In genomic region chr1:156904187-156904959, GRCh38 we compare ENCODE assay signal across 33 cellular contexts. TPM values are rescaled to one million over a fixed set of nuclear protein-coding genes. Genes with fewer than 3 reads are reported as not detected.
"Had no signal": no experiment of that assay in that cellular context is flagged by ENCODE, and none has a peak within 500 bp of the region (broad histone marks: within the 10 kb centered on the region; RNA-seq: fewer than 3 reads in every experiment).

No MANE protein-coding gene starts in this region.

- DNase-seq: activated CD4-positive, alpha-beta memory T cell treated with anti-CD3 and anti-CD28 coated beads for 36 hours; activated CD4-positive, alpha-beta T cell treated with anti-CD3 and anti-CD28 coated beads, Interleukin-2, amount 10 ng/mL, durations not matched to agents 24 days and 14 days; activated CD4-positive, CD25-positive, alpha-beta regulatory T cell treated with anti-CD3 and anti-CD28 coated beads, Interleukin-2, amount 50 U/mL, for 72 hours; activated CD8-positive, alpha-beta memory T cell treated with anti-CD3 and anti-CD28 coated beads, Interleukin-2, amount 50 U/mL, for 4 hours; activated gamma-delta T cell treated with Interleukin-2 at 50 U/mL for 16 hours; activated naive CD4-positive, alpha-beta T cell treated with anti-CD3 and anti-CD28 coated beads, Interleukin-2, amount 50 U/mL, for 16 hours; activated T-cell treated with anti-CD3 and anti-CD28 coated beads, Interleukin-2, amount 50 U/mL, for 1 hour; amniotic stem cell; central memory CD4-positive, alpha-beta T cell; effector CD8-positive, alpha-beta T cell; erythroblast; foreskin fibroblast; kidney glomerular epithelial cell; mesenchymal stem cell; natural killer cell; ovary; retina; sigmoid colon; SK-N-SH; stimulated activated CD4-positive, alpha-beta T cell treated with anti-CD3 and anti-CD28 coated beads, Interleukin-15, amount 100 ng/mL, for 24 hours; stimulated activated CD4-positive, alpha-beta T cell treated with anti-CD3 and anti-CD28 coated beads, Interleukin-2, amount 100 ng/mL, for 24 hours; stimulated activated naive CD4-positive, alpha-beta T cell treated with Interleukin-2 at 50 U/mL for 16 hours; SW 1271; T1000 had no signal

- H3K36me3 ChIP-seq: neutrophil, ovary, sigmoid colon had no signal

- H3K9ac ChIP-seq: SK-N-SH had no signal

- H3K4me3 ChIP-seq: heart left ventricle, ovary, sigmoid colon, smooth muscle cell, tibial nerve had no signal

- ATAC-seq: natural killer cell had no signal

- H3K36me3 Mint-ChIP-seq: activated CD4-positive, alpha-beta memory T cell treated with anti-CD3 and anti-CD28 coated beads for 36 hours; natural killer cell had no signal

- H3K27me3 ChIP-seq: ovary, sigmoid colon had no signal

- H3K9me3 ChIP-seq: heart left ventricle, neutrophil, ovary, sigmoid colon, SK-N-SH, tibial nerve had no signal

- H3K27ac ChIP-seq: neutrophil, ovary, sigmoid colon had no signal

- H3K4me3 Mint-ChIP-seq: activated CD4-positive, alpha-beta memory T cell treated with anti-CD3 and anti-CD28 coated beads for 36 hours; activated CD4-positive, alpha-beta T cell treated with anti-CD3 and anti-CD28 coated beads, Interleukin-2, amount 10 ng/mL, durations not matched to agents 24 days and 14 days; natural killer cell; T-helper 1 cell treated with Interleukin-12 subunit alpha and Interleukin-12 subunit beta and Interleukin-4 antibody, amounts not matched to agents 30 μg/mL and 1 μg/mL, for 36 hours had no signal

- H3K4me1 Mint-ChIP-seq: natural killer cell had no signal

- H3K27ac Mint-ChIP-seq: activated CD4-positive, alpha-beta memory T cell treated with anti-CD3 and anti-CD28 coated beads for 36 hours; activated CD4-positive, alpha-beta T cell treated with anti-CD3 and anti-CD28 coated beads, Interleukin-2, amount 10 ng/mL, durations not matched to agents 24 days and 14 days; natural killer cell; progenitor cell of endocrine pancreas; T-helper 1 cell treated with Interleukin-12 subunit alpha and Interleukin-12 subunit beta and Interleukin-4 antibody, amounts not matched to agents 30 μg/mL and 1 μg/mL, for 36 hours had no signal

- H3K9me3 Mint-ChIP-seq: activated CD4-positive, alpha-beta memory T cell treated with anti-CD3 and anti-CD28 coated beads for 36 hours; activated CD4-positive, alpha-beta T cell treated with anti-CD3 and anti-CD28 coated beads, Interleukin-2, amount 10 ng/mL, durations not matched to agents 24 days and 14 days; natural killer cell; T-helper 1 cell treated with Interleukin-12 subunit alpha and Interleukin-12 subunit beta and Interleukin-4 antibody, amounts not matched to agents 30 μg/mL and 1 μg/mL, for 36 hours had no signal

RNA-seq across cellular contexts. Expression of gene PEAR1, which starts 10.9 kb away (rescaled TPM):
- total RNA-seq: activated CD4-positive, alpha-beta memory T cell treated with anti-CD3 and anti-CD28 coated beads for 36 hours; progenitor cell of endocrine pancreas had no signal

RNA-seq across cellular contexts. Expression of gene LRRC71, which starts 16.1 kb away (rescaled TPM):
- total RNA-seq: activated CD4-positive, alpha-beta memory T cell treated with anti-CD3 and anti-CD28 coated beads for 36 hours; activated CD4-positive, alpha-beta T cell treated with anti-CD3 and anti-CD28 coated beads, Interleukin-2, amount 10 ng/mL, durations not matched to agents 24 days and 14 days; activated CD8-positive, alpha-beta memory T cell treated with anti-CD3 and anti-CD28 coated beads for 36 hours; liver; natural killer cell; progenitor cell of endocrine pancreas; sigmoid colon; smooth muscle cell had no signal

RNA-seq across cellular contexts. Expression of gene NTRK1, which starts 43.7 kb away (rescaled TPM):
- total RNA-seq: dermis microvascular lymphatic vessel endothelial cell, progenitor cell of endocrine pancreas had no signal

RNA-seq across cellular contexts. Expression of gene INSRR, which starts 45.5 kb away (rescaled TPM):
- total RNA-seq: activated CD8-positive, alpha-beta memory T cell treated with anti-CD3 and anti-CD28 coated beads for 36 hours; dermis microvascular lymphatic vessel endothelial cell; liver; progenitor cell of endocrine pancreas; sigmoid colon had no signal
